8 cellular contexts compared by ENCODE assay signal in genomic region chr13:29594310-29594709, GRCh38. TPM values are rescaled to one million over a fixed set of nuclear protein-coding genes. Genes with fewer than 3 reads are reported as not detected.
DNase-seq lines count a peak whose midpoint lies in the region; ATAC-seq and TF ChIP-seq lines count a peak whose summit lies in the region.

No MANE protein-coding gene starts in this region.

- no peak for TF ChIP-seq RAD21 in IMR-90 (IDR thresholded peaks at IDR 0.05; ENCODE audit: low read length)
- 0 out of 2 replicates have a peak, but pooled peaks have one; percentile 6 for TF ChIP-seq RAD21 in SK-N-SH (IDR thresholded peaks at IDR 0.05; ENCODE audit: low read length)

- H3K9me3 ChIP-seq in IMR-90 (ENCODE audit: control insufficient read depth, insufficient read depth, low read length) (no peaks in the 10 kb centered on the region), SK-N-SH (no peaks in the 10 kb centered on the region)

- peak overlapping the region; percentile 93 for H2AFZ ChIP-seq in IMR-90 (replicated peaks; ENCODE audit: low read length, poor library complexity)
- peak overlapping the region; percentile 55; the same call in 1 of the 2 replicates for H2AFZ ChIP-seq in SK-N-SH (ENCODE audit: low read depth)

- 0 out of 3 replicates have a peak overlapping the region, but pooled peaks have one; percentile 2 for H2BK15ac ChIP-seq in IMR-90 (ENCODE audit: low read depth, low read length)

- peak overlapping the region; percentile 33; the same call in 1 of the 2 replicates for H3K23ac ChIP-seq in IMR-90 (ENCODE audit: low read depth, low read length)

- peak overlapping the region; percentile 23; the same call in 1 of the 2 replicates for H4K5ac ChIP-seq in IMR-90 (ENCODE audit: low read depth, low read length)

- H3K4me2 ChIP-seq in IMR-90 (ENCODE audit: low read depth, low read length) (peak overlapping the region; percentile 84), SK-N-SH (peak overlapping the region; percentile 94)

- H2BK20ac ChIP-seq in IMR-90 (ENCODE audit: low read depth, low read length), result no peak overlapping the region

- POLR2A ChIA-PET in IMR-90 (lab: Charles Lee; ENCODE audit: unreplicated experiment) (no interaction called here), SK-N-SH (lab: Yijun Ruan, JAX) (no interaction called here)

- H3K9me3 Mint-ChIP-seq in brain, result peaks cover 0 to 3% (median 0%) of the 10 kb centered on the region in 5 experiments

- H3K27ac Mint-ChIP-seq in brain, result peak overlapping the region; percentile 35 to 95 (median 85)

- H3K36me3 ChIP-seq in IMR-90 (ENCODE audit: control insufficient read depth, insufficient read depth, low read length) (no peaks in the 10 kb centered on the region), SK-N-SH (replicated peaks in 1 of 2; ENCODE audit: control insufficient read depth in 1 of 2, insufficient read depth in 2 of 2, low read length in 1 of 2) (no peaks in the 10 kb centered on the region)

- H3F3A ChIP-seq in SK-N-SH (replicated peaks; ENCODE audit: insufficient read depth), result peaks cover 10% of the 10 kb centered on the region

- H2AK9ac ChIP-seq in IMR-90 (replicated peaks; ENCODE audit: low read depth, low read length, poor library complexity), result peak overlapping the region; percentile 97

- peaks cover 26% of the 10 kb centered on the region for H3K9me1 ChIP-seq in IMR-90 (ENCODE audit: insufficient read depth, low read length)

- peak overlapping the region; percentile 61; the same call in 1 of the 2 replicates for H3K56ac ChIP-seq in IMR-90 (ENCODE audit: extremely low read depth, insufficient read depth, low read length)

- H4K91ac ChIP-seq in IMR-90 (ENCODE audit: insufficient read depth, low read depth, low read length), result peak overlapping the region; percentile 58

- 15% methylated on average over 4 of the region's 9 CpGs; no CpG with 5 or more reads in 1 of the 2 experiments for WGBS in IMR-90 (ENCODE audit: extremely low coverage in 2 of 2, insufficient read length in 1 of 2), 2 experiments
- WGBS in SK-N-SH (ENCODE audit: low lambda C conversion rate), result 5% methylated on average over 8 of the region's 9 CpGs

- H3K36me3 Mint-ChIP-seq in brain, result peaks cover 8% of the 10 kb centered on the region

- intact Hi-C loops in IMR-90 (cut with micrococcal nuclease), result loop anchor here (2.0 to 5.0 kb wide), 2 partner anchors 72 to 518 kb away; no protein-coding TSS in a partner anchor

- H3K27me3 Mint-ChIP-seq in brain, result peaks cover 9% of the 10 kb centered on the region

- H3K9me2 ChIP-seq in SK-N-SH, result no peaks in the 10 kb centered on the region

- H3K27ac ChIP-seq in IMR-90 (ENCODE audit: insufficient read depth, low read length) (peak overlapping the region; percentile 52), SK-N-SH (ENCODE audit: low read depth in 2 of 2, low read length in 1 of 2) (peak overlapping the region; percentile 77 to 85)

- H4K20me1 ChIP-seq in IMR-90 (ENCODE audit: insufficient read depth, low read length), result peaks cover 47% of the 10 kb centered on the region
- H4K20me1 ChIP-seq in SK-N-SH (ENCODE audit: insufficient read depth), result peaks cover 38% of the 10 kb centered on the region

- dilution Hi-C loops in IMR-90 (cut with HindIII; ENCODE audit: low sequenced_read_pairs, unreplicated experiment), result no loop called here

- H3K18ac ChIP-seq in IMR-90 (ENCODE audit: low read depth, low read length), result no peak overlapping the region; the same call in 1 of the 2 replicates

- peak; percentile 42 for ATAC-seq in GM21717 (IDR thresholded peaks at IDR 0.05; ENCODE audit: unreplicated experiment)
- peak; percentile 19 for ATAC-seq in IMR-90 (ENCODE audit: low read depth)

- peak; percentile 62; the same call in 1 of the 2 replicates for TF ChIP-seq POLR2A in IMR-90 (IDR thresholded peaks at IDR 0.05; ENCODE audit: low read depth, low read length)

- H3K4ac ChIP-seq in IMR-90 (ENCODE audit: low read depth, low read length), result peak overlapping the region; percentile 54

- peak overlapping the region; percentile 58 for H2BK120ac ChIP-seq in IMR-90 (ENCODE audit: low read depth, low read length)

- H4K8ac ChIP-seq in IMR-90 (ENCODE audit: low read depth in 2 of 2, low read length in 2 of 2), result peak overlapping the region; percentile 28 to 71; a peak in 3 of 4 replicates

- TSS peak; percentile 38 for BruUV-seq in IMR-90 (replicated peaks; lab: Mats Ljungman, UMichigan)

- H3K79me1 ChIP-seq in IMR-90 (ENCODE audit: low read depth in 1 of 2, low read length in 2 of 2), result peaks cover 11 to 50% of the 10 kb centered on the region in 2 experiments

- peaks cover 19% of the 10 kb centered on the region for H3K4me1 ChIP-seq in IMR-90 (ENCODE audit: control insufficient read depth, insufficient read depth, low read length)
- peaks cover 4 to 38% of the 10 kb centered on the region in 2 experiments; a peak in 3 of 4 replicates for H3K4me1 ChIP-seq in SK-N-SH (ENCODE audit: control insufficient read depth in 1 of 2, insufficient read depth in 2 of 2, low read depth in 1 of 2, low read length in 1 of 2)

- peak overlapping the region; percentile 86 to 94 (median 90) for H3K4me3 Mint-ChIP-seq in brain

- H3K4me1 Mint-ChIP-seq in brain, result peaks cover 75% of the 10 kb centered on the region

- peak; percentile 55 for DNase-seq in GM04504 (ENCODE audit: low read depth)
- DNase-seq in IMR-90, result peak; percentile 91
- peak; percentile 62 for DNase-seq in SK-N-SH
- DNase-seq in inferior parietal cortex (ENCODE audit: extremely low spot score), result peak; percentile 42
- DNase-seq in stimulated activated CD4-positive, alpha-beta T cell treated with anti-CD3 and anti-CD28 coated beads, Interleukin-1b, Interleukin-23, amount 100 ng/mL, for 24 hours (ENCODE audit: low read depth in 4 of 4, low spot score in 1 of 4), result peak in 3 of 4 experiments; percentile 9 to 34 (median 21)
- no peak for DNase-seq in globus pallidus (ENCODE audit: low spot score)

- in situ Hi-C loops in IMR-90 (cut with MboI; ENCODE audit: low sequenced_read_pairs), result no loop called here

- peak overlapping the region; percentile 59 for H3K9ac ChIP-seq in IMR-90 (ENCODE audit: low read depth, low read length)
- peak overlapping the region; percentile 97 for H3K9ac ChIP-seq in SK-N-SH

- peak overlapping the region; percentile 33 for H2AK5ac ChIP-seq in IMR-90 (ENCODE audit: low read depth, low read length)

- no peak for TF ChIP-seq CTCF in IMR-90 (conservative IDR thresholded peaks at IDR 0.05; ENCODE audit: low read depth, low read length)
- TF ChIP-seq CTCF in SK-N-SH (IDR thresholded peaks at IDR 0.05), result no peak
- TF ChIP-seq CTCF in brain (conservative IDR thresholded peaks at IDR 0.05), result no peak

- peak overlapping the region; percentile 41; the same call in 1 of the 2 replicates for H3K14ac ChIP-seq in IMR-90 (replicated peaks; ENCODE audit: low read depth, low read length)

- no peak for TF ChIP-seq EP300 in SK-N-SH (IDR thresholded peaks at IDR 0.05; ENCODE audit: borderline replicate concordance in 1 of 2, low read depth in 1 of 2, low read length in 1 of 2)

- H3K79me2 ChIP-seq in SK-N-SH (ENCODE audit: insufficient read depth), result peaks cover 60% of the 10 kb centered on the region

- H3K4me3 ChIP-seq in IMR-90 (ENCODE audit: insufficient read depth, low read depth, low read length), result peak overlapping the region; percentile 85
- H3K4me3 ChIP-seq in SK-N-SH (ENCODE audit: low read depth in 2 of 2, low read length in 1 of 2), result peak overlapping the region; percentile 79 to 91

- H3K27me3 ChIP-seq in IMR-90 (ENCODE audit: control insufficient read depth, insufficient read depth, low read length) (no peaks in the 10 kb centered on the region), SK-N-SH (ENCODE audit: insufficient read depth) (no peaks in the 10 kb centered on the region)

- H2BK5ac ChIP-seq in IMR-90 (ENCODE audit: low read depth, low read length, poor library complexity, severe bottlenecking), result peak overlapping the region; percentile 92

- CTCF ChIA-PET in IMR-90 (lab: Yijun Ruan, JAX), result no interaction called here
- CTCF ChIA-PET in SK-N-SH (lab: Yijun Ruan, JAX), result no interaction called here

TF ChIP-seq in IMR-90, 13 proteins besides CTCF, POLR2A, EP300 and RAD21 (continues in another document):
- TF ChIP-seq, protein P1, sequence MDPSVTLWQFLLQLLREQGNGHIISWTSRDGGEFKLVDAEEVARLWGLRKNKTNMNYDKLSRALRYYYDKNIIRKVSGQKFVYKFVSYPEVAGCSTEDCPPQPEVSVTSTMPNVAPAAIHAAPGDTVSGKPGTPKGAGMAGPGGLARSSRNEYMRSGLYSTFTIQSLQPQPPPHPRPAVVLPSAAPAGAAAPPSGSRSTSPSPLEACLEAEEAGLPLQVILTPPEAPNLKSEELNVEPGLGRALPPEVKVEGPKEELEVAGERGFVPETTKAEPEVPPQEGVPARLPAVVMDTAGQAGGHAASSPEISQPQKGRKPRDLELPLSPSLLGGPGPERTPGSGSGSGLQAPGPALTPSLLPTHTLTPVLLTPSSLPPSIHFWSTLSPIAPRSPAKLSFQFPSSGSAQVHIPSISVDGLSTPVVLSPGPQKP (IDR thresholded peaks at IDR 0.05; ENCODE audit: borderline replicate concordance, low read depth, low read length), result no peak
- no peak for TF ChIP-seq CHD1 (IDR thresholded peaks at IDR 0.05; ENCODE audit: low read depth, low read length)
- no peak for TF ChIP-seq RCOR1 (IDR thresholded peaks at IDR 0.05; ENCODE audit: insufficient replicate concordance, low read length)

TF ChIP-seq in SK-N-SH, 30 proteins besides CTCF, POLR2A, EP300 and RAD21 (continues in another document):
- TF ChIP-seq NFIC (IDR thresholded peaks at IDR 0.05; ENCODE audit: borderline replicate concordance), result no peak
- TF ChIP-seq CHD2 (IDR thresholded peaks at IDR 0.05; ENCODE audit: low read length, partially characterized antibody), result no peak
- TF ChIP-seq POLR2AphosphoS5 (IDR thresholded peaks at IDR 0.05; ENCODE audit: low read depth, low read length), result no peak
- TF ChIP-seq RXRA (IDR thresholded peaks at IDR 0.05; ENCODE audit: borderline replicate concordance, low read depth), result no peak
- TF ChIP-seq, protein P2, sequence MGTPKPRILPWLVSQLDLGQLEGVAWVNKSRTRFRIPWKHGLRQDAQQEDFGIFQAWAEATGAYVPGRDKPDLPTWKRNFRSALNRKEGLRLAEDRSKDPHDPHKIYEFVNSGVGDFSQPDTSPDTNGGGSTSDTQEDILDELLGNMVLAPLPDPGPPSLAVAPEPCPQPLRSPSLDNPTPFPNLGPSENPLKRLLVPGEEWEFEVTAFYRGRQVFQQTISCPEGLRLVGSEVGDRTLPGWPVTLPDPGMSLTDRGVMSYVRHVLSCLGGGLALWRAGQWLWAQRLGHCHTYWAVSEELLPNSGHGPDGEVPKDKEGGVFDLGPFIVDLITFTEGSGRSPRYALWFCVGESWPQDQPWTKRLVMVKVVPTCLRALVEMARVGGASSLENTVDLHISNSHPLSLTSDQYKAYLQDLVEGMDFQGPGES (IDR thresholded peaks at IDR 0.05; ENCODE audit: low read depth, low read length), result no peak

RNA-seq across cellular contexts. Expression of gene SLC7A1, which starts 1.2 kb away (rescaled TPM):
- 9.7 and 10.3 TPM in 2 replicates for total RNA-seq in IMR-90 (2012; rRNA removed)
- polyA plus RNA-seq in IMR-90 (2012; rRNA removed) (20.4 and 22.3 TPM in 2 replicates), SK-N-SH (2012; rRNA removed) (9.3 and 14.0 TPM in 2 replicates), brain (ENCODE audit: insufficient read depth, low read depth, low replicate concordance) (46.7 TPM)
- 10.1 and 16.9 TPM in 2 replicates for polyA plus RNA-seq in IMR-90 (2012; cell fraction: cytosol; rRNA removed)
- 25.5 and 27.8 TPM in 2 replicates for polyA plus RNA-seq in IMR-90 (2012; cell fraction: nucleus; rRNA removed; ENCODE audit: low replicate concordance)
- polyA plus RNA-seq in SK-N-SH (2012; cell fraction: cytosol; rRNA removed), result 9.1 and 11.8 TPM in 2 replicates
- 15.4 and 20.8 TPM in 2 replicates for polyA plus RNA-seq in SK-N-SH (2012; cell fraction: nucleus; rRNA removed)
